In genomic region chr7:29557954-29558353, GRCh38 we compare ENCODE assay signal across 1 cellular context.
TF ChIP-seq lines count a peak whose summit lies in the region.

No MANE protein-coding gene starts in this region.

TF ChIP-seq in H1, 55 proteins besides CTCF, POLR2A, EP300 and RAD21 (continued from another document):
- TF ChIP-seq HDAC6 (IDR thresholded peaks at IDR 0.05; ENCODE audit: low read depth, low read length), result no peak
- no peak for TF ChIP-seq CBX8 (IDR thresholded peaks at IDR 0.05; ENCODE audit: borderline replicate concordance, low read depth, low read length)
- 0 out of 2 replicates have a peak, but pooled peaks have one; percentile 46 for TF ChIP-seq RBBP5 (IDR thresholded peaks at IDR 0.05; ENCODE audit: borderline replicate concordance, low read depth, low read length)
- TF ChIP-seq TAF7 (optimal IDR thresholded peaks at IDR 0.05; ENCODE audit: borderline replicate concordance, low read depth, low read length), result no peak
- TF ChIP-seq HDAC2 (IDR thresholded peaks at IDR 0.05; ENCODE audit: borderline replicate concordance in 1 of 2, low read depth in 2 of 2, low read length in 2 of 2), result no peak
- 0 out of 2 replicates have a peak, but pooled peaks have one; percentile 17 for TF ChIP-seq SP1 (IDR thresholded peaks at IDR 0.05; ENCODE audit: low read depth, low read length)
- TF ChIP-seq ASH2L (IDR thresholded peaks at IDR 0.05; ENCODE audit: low read length), result peak; percentile 36
- peak; percentile 99 for TF ChIP-seq MAFK (IDR thresholded peaks at IDR 0.05; ENCODE audit: low read depth, low read length)
- no peak for TF ChIP-seq PHF8 (conservative IDR thresholded peaks at IDR 0.05; ENCODE audit: low read depth, low read length)
